ENCODE assay signal across 19 cellular contexts in genomic region chr10:17423641-17424186, GRCh38. TPM values are rescaled to one million over a fixed set of nuclear protein-coding genes. Genes with fewer than 3 reads are reported as not detected.
DNase-seq lines count a peak whose midpoint lies in the region; ATAC-seq lines count a peak whose summit lies in the region.
"Had no signal": no experiment of that assay in that cellular context is flagged by ENCODE, and none has a peak within 500 bp of the region (broad histone marks: within the 10 kb centered on the region; RNA-seq: fewer than 3 reads in every experiment).

No MANE protein-coding gene starts in this region.

- no peaks in the 10 kb centered on the region for H3K9me3 Mint-ChIP-seq in T-helper 1 cell treated with Interleukin-12 subunit alpha and Interleukin-12 subunit beta and Interleukin-4 antibody, amounts not matched to agents 30 μg/mL and 1 μg/mL, for 36 hours
- H3K9me3 Mint-ChIP-seq in CD4-positive, alpha-beta memory T cell = peaks cover 0 to 6% (median 0%) of the 10 kb centered on the region in 8 donors
- H3K9me3 Mint-ChIP-seq in T-cell = no peaks in the 10 kb centered on the region
- H3K9me3 Mint-ChIP-seq in naive B cell = no peaks in the 10 kb centered on the region

- no peaks in the 10 kb centered on the region for H3K36me3 Mint-ChIP-seq in T-helper 1 cell treated with Interleukin-12 subunit alpha and Interleukin-12 subunit beta and Interleukin-4 antibody, amounts not matched to agents 30 μg/mL and 1 μg/mL, for 36 hours (ENCODE audit: low read depth)
- no peaks in the 10 kb centered on the region for H3K36me3 Mint-ChIP-seq in CD4-positive, alpha-beta memory T cell
- no peaks in the 10 kb centered on the region for H3K36me3 Mint-ChIP-seq in T-cell
- no peaks in the 10 kb centered on the region for H3K36me3 Mint-ChIP-seq in naive B cell

- ATAC-seq in T-cell (replicated peaks in 1 of 4) (peak in 3 of 4 experiments; percentile 8 to 18 (median 14)), naive B cell (ENCODE audit: low read depth in 2 of 2) (no peak), GM19351 (IDR thresholded peaks at IDR 0.05; ENCODE audit: unreplicated experiment) (no peak), HG02763 (IDR thresholded peaks at IDR 0.05; ENCODE audit: unreplicated experiment) (no peak)
- ATAC-seq: HCT116 had no signal

- H3K4me3 Mint-ChIP-seq in T-helper 1 cell treated with Interleukin-12 subunit alpha and Interleukin-12 subunit beta and Interleukin-4 antibody, amounts not matched to agents 30 μg/mL and 1 μg/mL, for 36 hours = no peak overlapping the region
- H3K4me3 Mint-ChIP-seq in CD4-positive, alpha-beta memory T cell = peak overlapping the region in 5 of 8 donors; percentile 29 to 71 (median 52)
- H3K4me3 Mint-ChIP-seq in T-cell (peak overlapping the region in 1 of 3 donors; percentile 57), naive B cell (peak overlapping the region in 1 of 8 donors; percentile 17)
- H3K4me3 Mint-ChIP-seq: nephron progenitor cell had no signal

- no peaks in the 10 kb centered on the region for H3K36me3 ChIP-seq in CD4-positive, alpha-beta memory T cell (ENCODE audit: insufficient read depth, low read length)

- H3K4me3 ChIP-seq in CD4-positive, alpha-beta memory T cell (ENCODE audit: low read length in 2 of 2) = no peak overlapping the region

- no peaks in the 10 kb centered on the region for H3K9me3 ChIP-seq in CD4-positive, alpha-beta memory T cell (ENCODE audit: control insufficient read depth in 1 of 2, low read length in 2 of 2)

- H3K4me1 Mint-ChIP-seq in T-helper 1 cell treated with Interleukin-12 subunit alpha and Interleukin-12 subunit beta and Interleukin-4 antibody, amounts not matched to agents 30 μg/mL and 1 μg/mL, for 36 hours (ENCODE audit: low read depth) = peaks cover 50% of the 10 kb centered on the region
- H3K4me1 Mint-ChIP-seq in CD4-positive, alpha-beta memory T cell = peaks cover 52 to 73% (median 63%) of the 10 kb centered on the region in 4 donors
- H3K4me1 Mint-ChIP-seq in T-cell (peaks cover 63 to 71% (median 65%) of the 10 kb centered on the region in 3 donors), naive B cell (peaks cover 28 to 37% (median 28%) of the 10 kb centered on the region in 3 donors)

- H3K27ac Mint-ChIP-seq in T-helper 1 cell treated with Interleukin-12 subunit alpha and Interleukin-12 subunit beta and Interleukin-4 antibody, amounts not matched to agents 30 μg/mL and 1 μg/mL, for 36 hours = peak overlapping the region; percentile 6
- peak overlapping the region; percentile 36 to 96 (median 86) for H3K27ac Mint-ChIP-seq in CD4-positive, alpha-beta memory T cell
- H3K27ac Mint-ChIP-seq in T-cell = peak overlapping the region; percentile 91 to 92
- H3K27ac Mint-ChIP-seq in naive B cell = peak overlapping the region in 4 of 6 donors; percentile 13 to 77 (median 50)
- H3K27ac Mint-ChIP-seq: nephron progenitor cell, progenitor cell of endocrine pancreas had no signal

- no peak overlapping the region for H3K27ac ChIP-seq in CD4-positive, alpha-beta memory T cell (ENCODE audit: low read depth, low read length)
- H3K27ac ChIP-seq: C4-2B, dorsolateral prefrontal cortex, epithelial cell of prostate had no signal

- CTCF ChIA-PET in CD4-positive, alpha-beta memory T cell (lab: Charles Lee; ENCODE audit: partially characterized antibody) = interaction anchor here (1.2 to 18.5 kb wide), 2 partner anchors 8 to 12 kb away, joined by 4 to 467 read pairs; no protein-coding TSS in a partner anchor
- CTCF ChIA-PET in T-cell (lab: Charles Lee) = interaction anchor here (0.7 to 1.0 kb wide), 3 partner anchors 15 to 581 kb away, joined by 3 read pairs; no protein-coding TSS in a partner anchor

- DNase-seq in T-helper 1 cell (no peak), T-cell (no peak), naive B cell (no peak), DMS153 treated with DMSO at 0.1 percent for 48 hours (lab: John Stamatoyannopoulos, UW; ENCODE audit: unreplicated experiment) (no peak)
- DNase-seq in CD4-positive, alpha-beta memory T cell = no peak
- DNase-seq: caudate nucleus, dorsolateral prefrontal cortex, mesendoderm, NCI-H1092 treated with DMSO at 0.1 percent for 48 hours, NCI-H510A, nephron progenitor cell, substantia nigra had no signal

- H3K4me1 ChIP-seq in CD4-positive, alpha-beta memory T cell (ENCODE audit: insufficient read depth, low read length) = peaks cover 61% of the 10 kb centered on the region

- intact Hi-C loops in CD4-positive, alpha-beta memory T cell (cut with micrococcal nuclease) = no loop called here

- H3K27me3 Mint-ChIP-seq in T-helper 1 cell treated with Interleukin-12 subunit alpha and Interleukin-12 subunit beta and Interleukin-4 antibody, amounts not matched to agents 30 μg/mL and 1 μg/mL, for 36 hours (ENCODE audit: low read depth) = peaks cover 5% of the 10 kb centered on the region
- H3K27me3 Mint-ChIP-seq in CD4-positive, alpha-beta memory T cell = no peaks in the 10 kb centered on the region
- no peaks in the 10 kb centered on the region for H3K27me3 Mint-ChIP-seq in T-cell
- no peaks in the 10 kb centered on the region for H3K27me3 Mint-ChIP-seq in naive B cell

- POLR2A ChIA-PET in CD4-positive, alpha-beta memory T cell (lab: Charles Lee; ENCODE audit: partially characterized antibody) = interaction anchor here (1.0 to 1.1 kb wide), 2 partner anchors 11 to 193 kb away, joined by 4 to 5 read pairs; no protein-coding TSS in a partner anchor
- POLR2A ChIA-PET in T-cell (lab: Charles Lee) = interaction anchor here in 1 of 2 donors (0.7 kb wide), 1 partner anchor 44 kb away, joined by 3 read pairs; no protein-coding TSS in a partner anchor

- H3K27me3 ChIP-seq in CD4-positive, alpha-beta memory T cell (ENCODE audit: insufficient read depth, low read length) = no peaks in the 10 kb centered on the region

RNA-seq across cellular contexts. Expression of gene ST8SIA6, which starts 30.7 kb away (rescaled TPM):
- under 1 TPM; 0.52 to 0.58 TPM for total RNA-seq in CD4-positive, alpha-beta memory T cell
- polyA plus RNA-seq in CD4-positive, alpha-beta memory T cell = under 1 TPM in 1 of 2 donors, not detected in 1; 0.30 TPM
- total RNA-seq in T-cell = 1 to 10 TPM in 4 of 5 donors, under 1 TPM in 1; 0.95 to 4.0 (median 1.7) TPM
- not detected for polyA plus RNA-seq in naive B cell (ENCODE audit: low read depth in 6 of 6)

Comparison
In these comparisons a context has a peak if more than half of its experiments do, and no peak if none do; other contexts are left out.
1. H3K27ac Mint-ChIP-seq: peak in every context shown above with its lines; median percentile 92 in T-cell; 86 in CD4-positive, alpha-beta memory T cell; 50 in naive B cell; 6 in T-helper 1 cell treated with Interleukin-12 subunit alpha and Interleukin-12 subunit beta and Interleukin-4 antibody, amounts not matched to agents 30 μg/mL and 1 μg/mL, for 36 hours.
2. ATAC-seq: peak in T-cell (3 of 4); none in naive B cell (0 of 2), GM19351 (single experiment) and HG02763 (single experiment).